In genomic region chr20:21586682-21587081, GRCh38 we compare ENCODE assay signal across 4 cellular contexts.
"Had no signal": no experiment of that assay in that cellular context is flagged by ENCODE, and none has a peak within 500 bp of the region (broad histone marks: within the 10 kb centered on the region; RNA-seq: fewer than 3 reads in every experiment).

No MANE protein-coding gene starts in this region.

- H3K36me3 Mint-ChIP-seq: IgD-negative memory B cell had no signal

- H3K4me1 Mint-ChIP-seq: GM23338, H9, IgD-negative memory B cell had no signal

- H3K27ac Mint-ChIP-seq: GM23338, H9, IgD-negative memory B cell had no signal

- H3K4me3 Mint-ChIP-seq: GM23338, H9, IgD-negative memory B cell had no signal

- H3K4me3 ChIP-seq: GM23338 had no signal

- H3K9me3 Mint-ChIP-seq: GM23338, H9 had no signal

- ATAC-seq: GM23338 had no signal

- DNase-seq: H9, HCEC 1CT had no signal
